Comparison of ENCODE assay signal across 29 cellular contexts in the genomic region with DNA sequence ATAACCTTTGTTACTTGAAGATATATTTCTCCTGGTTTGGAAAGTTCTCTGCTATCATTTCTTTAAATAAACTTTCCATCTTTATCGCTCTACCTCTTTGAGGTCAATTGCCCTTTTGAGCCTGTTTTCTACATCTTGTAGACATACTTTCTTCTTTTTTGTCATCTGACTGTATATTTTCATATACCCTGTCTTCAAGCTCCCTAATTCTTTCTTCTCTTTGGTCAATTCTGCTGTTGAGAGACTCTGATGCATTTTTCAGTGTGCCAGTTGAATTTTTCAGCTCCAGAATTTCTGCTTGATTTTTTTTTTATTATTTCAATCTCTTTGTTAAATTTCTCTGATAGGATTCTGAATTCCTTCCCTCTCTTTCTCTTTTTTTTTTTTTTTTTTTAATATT.
A peak's percentile ranks its signal among the peaks of the same experiment; 100 is the strongest.
DNase-seq lines count a peak whose midpoint lies in the region; ATAC-seq and TF ChIP-seq lines count a peak whose summit lies in the region.
"Had no signal": no experiment of that assay in that cellular context is flagged by ENCODE, and none has a peak within 500 bp of the region (broad histone marks: within the 10 kb centered on the region; RNA-seq: fewer than 3 reads in every experiment).

No MANE protein-coding gene starts in this region.

- CTCF ChIA-PET in SK-N-SH (lab: Yijun Ruan, JAX) (no interaction called here), HEK293 (lab: Yijun Ruan, JAX) (interaction anchor here (0.5 to 0.6 kb wide), 2 partner anchors 77 to 186 kb away, joined by 3 to 8 read pairs; no protein-coding TSS in a partner anchor)

- H3K36me3 ChIP-seq in SK-N-SH (replicated peaks in 1 of 2; ENCODE audit: control insufficient read depth in 1 of 2, insufficient read depth in 2 of 2, low read length in 1 of 2) = no peaks in the 10 kb centered on the region
- H3K36me3 ChIP-seq in HEK293 (ENCODE audit: control insufficient read depth in 2 of 2, insufficient read depth in 1 of 2, low read length in 2 of 2) = no peaks in the 10 kb centered on the region
- H3K36me3 ChIP-seq: BE2C; BLaER1; BLaER1 treated with 17β-estradiol and CSF1 and Interleukin-3, amounts not matched to agents 10 nM and 100 nM had no signal

- no peak for TF ChIP-seq RAD21 in SK-N-SH (IDR thresholded peaks at IDR 0.05; ENCODE audit: low read length)

- no peaks in the 10 kb centered on the region for H3K9me2 ChIP-seq in SK-N-SH

- H2AFZ ChIP-seq in SK-N-SH (ENCODE audit: low read depth) = no peak overlapping the region

- DNase-seq in SK-N-SH (no peak), epidermal melanocyte (ENCODE audit: insufficient read length, low spot score) (no peak)
- DNase-seq: 8988T; ACHN; AML-193; BE2C; C1 segment of cervical spinal cord; Caco-2; Calu3; CD4-positive, alpha-beta memory T cell; CD4-positive, alpha-beta T cell; CD4-positive, CD25-positive, alpha-beta regulatory T cell; CD8-positive, alpha-beta memory T cell; CD8-positive, alpha-beta T cell; COR-L47; DMS 273 treated with DMSO at 0.1 percent for 48 hours; DMS153; DMS53; DMS79; DMS79 treated with DMSO at 0.1 percent for 48 hours; DND-41; EL had no signal

- 75% methylated on average over 1 of the region's 1 CpG for WGBS in SK-N-SH (ENCODE audit: low lambda C conversion rate)

- TF ChIP-seq EP300 in SK-N-SH (IDR thresholded peaks at IDR 0.05; ENCODE audit: borderline replicate concordance in 1 of 2, low read depth in 1 of 2, low read length in 1 of 2) = no peak

- H3F3A ChIP-seq in SK-N-SH (replicated peaks; ENCODE audit: insufficient read depth) = no peaks in the 10 kb centered on the region

- H3K9ac ChIP-seq in SK-N-SH = no peak overlapping the region
- H3K9ac ChIP-seq: BLaER1; BLaER1 treated with 17β-estradiol and CSF1 and Interleukin-3, amounts not matched to agents 10 nM and 100 nM had no signal

- H4K20me1 ChIP-seq in SK-N-SH (ENCODE audit: insufficient read depth) = no peaks in the 10 kb centered on the region
- H4K20me1 ChIP-seq: BLaER1; BLaER1 treated with 17β-estradiol and CSF1 and Interleukin-3, amounts not matched to agents 10 nM and 100 nM had no signal

- ATAC-seq in SK-N-SH treated with all-trans-retinoic acid at 6 μM for 48 hours = no peak
- ATAC-seq: A549; CD8-positive, alpha-beta T cell had no signal

- no peak overlapping the region for H3K4me2 ChIP-seq in SK-N-SH
- H3K4me2 ChIP-seq: A549; BLaER1; BLaER1 treated with 17β-estradiol and CSF1 and Interleukin-3, amounts not matched to agents 10 nM and 100 nM had no signal

- H3K79me2 ChIP-seq in SK-N-SH (ENCODE audit: insufficient read depth) = no peaks in the 10 kb centered on the region

- H3K27me3 ChIP-seq in SK-N-SH (ENCODE audit: insufficient read depth) = no peaks in the 10 kb centered on the region
- H3K27me3 ChIP-seq: BE2C; BLaER1; BLaER1 treated with 17β-estradiol and CSF1 and Interleukin-3, amounts not matched to agents 10 nM and 100 nM had no signal

- TF ChIP-seq CTCF in SK-N-SH (IDR thresholded peaks at IDR 0.05) (no peak), HEK293 (tag by site-specific recombination; IDR thresholded peaks at IDR 0.05) (no peak)

- no peak overlapping the region for H3K4me3 ChIP-seq in SK-N-SH (ENCODE audit: low read depth in 2 of 2, low read length in 1 of 2)
- no peak overlapping the region for H3K4me3 ChIP-seq in HEK293 (ENCODE audit: low read depth, low read length)
- H3K4me3 ChIP-seq: A549; BLaER1; BLaER1 treated with 17β-estradiol and CSF1 and Interleukin-3, amounts not matched to agents 10 nM and 100 nM had no signal

- H3K4me1 ChIP-seq in SK-N-SH (ENCODE audit: control insufficient read depth in 1 of 2, insufficient read depth in 2 of 2, low read depth in 1 of 2, low read length in 1 of 2) = no peaks in the 10 kb centered on the region
- H3K4me1 ChIP-seq in HEK293 (ENCODE audit: control insufficient read depth, insufficient read depth, low read length) = no peaks in the 10 kb centered on the region
- H3K4me1 ChIP-seq: A549, BE2C, Caco-2 had no signal

- POLR2A ChIA-PET in SK-N-SH (lab: Yijun Ruan, JAX) = no interaction called here
- POLR2A ChIA-PET in HEK293 (lab: Yijun Ruan, JAX) = no interaction called here

- H3K27ac ChIP-seq in SK-N-SH (ENCODE audit: low read depth in 2 of 2, low read length in 1 of 2) (no peak overlapping the region), HEK293 (ENCODE audit: extremely low read depth, low read depth, low read length) (no peak overlapping the region)
- H3K27ac ChIP-seq: 22Rv1, A549, BLaER1, C4-2B had no signal

- H3K9me3 ChIP-seq in SK-N-SH (no peaks in the 10 kb centered on the region), HEK293 (ENCODE audit: control insufficient read depth, insufficient read depth, low read depth, low read length) (no peaks in the 10 kb centered on the region; the same call in 1 of the 2 replicates)
- H3K9me3 ChIP-seq: BE2C, Caco-2 had no signal

TF ChIP-seq in SK-N-SH treated with all-trans-retinoic acid at 6 μM for 48 hours, 23 proteins besides CTCF, POLR2A, EP300 and RAD21:
- TF ChIP-seq RARB (CRISPR knock-in tag; IDR thresholded peaks at IDR 0.05) = no peak
- TF ChIP-seq ZFP30 (CRISPR knock-in tag; IDR thresholded peaks at IDR 0.05) = peak; percentile 97
- TF ChIP-seq, protein P1, sequence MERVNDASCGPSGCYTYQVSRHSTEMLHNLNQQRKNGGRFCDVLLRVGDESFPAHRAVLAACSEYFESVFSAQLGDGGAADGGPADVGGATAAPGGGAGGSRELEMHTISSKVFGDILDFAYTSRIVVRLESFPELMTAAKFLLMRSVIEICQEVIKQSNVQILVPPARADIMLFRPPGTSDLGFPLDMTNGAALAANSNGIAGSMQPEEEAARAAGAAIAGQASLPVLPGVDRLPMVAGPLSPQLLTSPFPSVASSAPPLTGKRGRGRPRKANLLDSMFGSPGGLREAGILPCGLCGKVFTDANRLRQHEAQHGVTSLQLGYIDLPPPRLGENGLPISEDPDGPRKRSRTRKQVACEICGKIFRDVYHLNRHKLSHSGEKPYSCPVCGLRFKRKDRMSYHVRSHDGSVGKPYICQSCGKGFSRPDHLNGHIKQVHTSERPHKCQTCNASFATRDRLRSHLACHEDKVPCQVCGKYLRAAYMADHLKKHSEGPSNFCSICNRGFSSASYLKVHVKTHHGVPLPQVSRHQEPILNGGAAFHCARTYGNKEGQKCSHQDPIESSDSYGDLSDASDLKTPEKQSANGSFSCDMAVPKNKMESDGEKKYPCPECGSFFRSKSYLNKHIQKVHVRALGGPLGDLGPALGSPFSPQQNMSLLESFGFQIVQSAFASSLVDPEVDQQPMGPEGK (CRISPR knock-in tag; IDR thresholded peaks at IDR 0.05; ENCODE audit: borderline replicate concordance) = no peak

TF ChIP-seq in SK-N-SH, 30 proteins besides CTCF, POLR2A, EP300 and RAD21:
- TF ChIP-seq, protein P2, sequence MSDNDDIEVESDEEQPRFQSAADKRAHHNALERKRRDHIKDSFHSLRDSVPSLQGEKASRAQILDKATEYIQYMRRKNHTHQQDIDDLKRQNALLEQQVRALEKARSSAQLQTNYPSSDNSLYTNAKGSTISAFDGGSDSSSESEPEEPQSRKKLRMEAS (IDR thresholded peaks at IDR 0.05; ENCODE audit: low read depth) = no peak
- TF ChIP-seq NFIC (IDR thresholded peaks at IDR 0.05; ENCODE audit: borderline replicate concordance) (no peak), GABPA (IDR thresholded peaks at IDR 0.05; ENCODE audit: low read depth) (no peak)
- TF ChIP-seq, protein P3, sequence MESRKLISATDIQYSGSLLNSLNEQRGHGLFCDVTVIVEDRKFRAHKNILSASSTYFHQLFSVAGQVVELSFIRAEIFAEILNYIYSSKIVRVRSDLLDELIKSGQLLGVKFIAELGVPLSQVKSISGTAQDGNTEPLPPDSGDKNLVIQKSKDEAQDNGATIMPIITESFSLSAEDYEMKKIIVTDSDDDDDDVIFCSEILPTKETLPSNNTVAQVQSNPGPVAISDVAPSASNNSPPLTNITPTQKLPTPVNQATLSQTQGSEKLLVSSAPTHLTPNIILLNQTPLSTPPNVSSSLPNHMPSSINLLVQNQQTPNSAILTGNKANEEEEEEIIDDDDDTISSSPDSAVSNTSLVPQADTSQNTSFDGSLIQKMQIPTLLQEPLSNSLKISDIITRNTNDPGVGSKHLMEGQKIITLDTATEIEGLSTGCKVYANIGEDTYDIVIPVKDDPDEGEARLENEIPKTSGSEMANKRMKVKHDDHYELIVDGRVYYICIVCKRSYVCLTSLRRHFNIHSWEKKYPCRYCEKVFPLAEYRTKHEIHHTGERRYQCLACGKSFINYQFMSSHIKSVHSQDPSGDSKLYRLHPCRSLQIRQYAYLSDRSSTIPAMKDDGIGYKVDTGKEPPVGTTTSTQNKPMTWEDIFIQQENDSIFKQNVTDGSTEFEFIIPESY (IDR thresholded peaks at IDR 0.05; ENCODE audit: borderline replicate concordance, low read depth) = no peak
TF ChIP-seq in SK-N-SH: peak in this region for 0.

TF ChIP-seq in HEK293, 187 proteins besides CTCF, POLR2A, EP300 and RAD21:
- TF ChIP-seq SETDB1 (IDR thresholded peaks at IDR 0.05; ENCODE audit: insufficient read length, low read length) (peak; percentile 53), ZNF701 (tag by site-specific recombination; IDR thresholded peaks at IDR 0.05) (no peak)
